ENCODE assay signal across 7 cellular contexts in genomic region chr2:173963323-173963816, GRCh38. TPM values are rescaled to one million over a fixed set of nuclear protein-coding genes. Genes with fewer than 3 reads are reported as not detected.
DNase-seq lines count a peak whose midpoint lies in the region; ATAC-seq, FAIRE-seq and TF ChIP-seq lines count a peak whose summit lies in the region.

No MANE protein-coding gene starts in this region.

- H3K4me3 ChIP-seq in astrocyte of the spinal cord (ENCODE audit: low read depth, low read length) = peak overlapping the region; percentile 73
- peak overlapping the region; percentile 83 to 87 for H3K4me3 ChIP-seq in kidney (ENCODE audit: low read length in 2 of 2)

- H3K36me3 ChIP-seq in kidney (ENCODE audit: control insufficient read depth in 1 of 2, insufficient read depth in 2 of 2, low read length in 2 of 2) = no peaks in the 10 kb centered on the region

- H3K4me1 ChIP-seq in kidney (ENCODE audit: control insufficient read depth in 1 of 2, insufficient read depth in 1 of 2, low read depth in 1 of 2, low read length in 2 of 2) = peaks cover 6 to 16% of the 10 kb centered on the region in 2 donors

- in situ Hi-C loops in astrocyte of the spinal cord (cut with HindIII; ENCODE audit: low sequenced_read_pairs) = no loop called here

- intact Hi-C loops in kidney (cut with DNase I) = no loop called here

- peak; percentile 16 for ATAC-seq in GM21423 (IDR thresholded peaks at IDR 0.05; ENCODE audit: unreplicated experiment)

- H3K27ac ChIP-seq in kidney (ENCODE audit: low read depth in 2 of 2, low read length in 2 of 2) = peak overlapping the region; percentile 97 to 100

- DNase-seq in GM04504 (ENCODE audit: low read depth) = peak; percentile 50
- DNase-seq in HUDEP-2 (lab: John Stamatoyannopoulos, UW; ENCODE audit: unreplicated experiment in 76 of 76) = peak in 50 of 76 experiments; percentile 5 to 63 (median 42)
- peak; percentile 81 for DNase-seq in RKO (ENCODE audit: low spot score)
- DNase-seq in astrocyte of the spinal cord (ENCODE audit: low read depth, low spot score) = peak; percentile 79
- DNase-seq in kidney = no peak
- DNase-seq in stimulated activated CD4-positive, alpha-beta T cell treated with anti-CD3 and anti-CD28 coated beads, Interleukin-2, amount 100 ng/mL, for 4 hours (ENCODE audit: low read depth) = peak; percentile 32

- FAIRE-seq in kidney (lab: Jason Lieb, UNC) = no peak

- H3K9ac ChIP-seq in kidney (ENCODE audit: low read length in 2 of 2) = peak overlapping the region; percentile 71 to 83

- no peaks in the 10 kb centered on the region for H3K9me3 ChIP-seq in kidney (ENCODE audit: control insufficient read depth in 1 of 2, low read length in 2 of 2)

- TF ChIP-seq CTCF in astrocyte of the spinal cord (IDR thresholded peaks at IDR 0.05; ENCODE audit: low read depth, low read length) (peak; percentile 24), kidney (IDR thresholded peaks at IDR 0.05; ENCODE audit: borderline replicate concordance, extremely low read depth, insufficient read depth) (peak; percentile 18)

RNA-seq across cellular contexts. Expression of gene SP3, which starts 1.8 kb away (rescaled TPM):
- 86.2 TPM for total RNA-seq in kidney
- polyA plus RNA-seq in kidney (ENCODE audit: insufficient read depth, low read depth, low replicate concordance) = 14.5 TPM
